Comparison of ENCODE assay signal across 13 cellular contexts in the genomic region with DNA sequence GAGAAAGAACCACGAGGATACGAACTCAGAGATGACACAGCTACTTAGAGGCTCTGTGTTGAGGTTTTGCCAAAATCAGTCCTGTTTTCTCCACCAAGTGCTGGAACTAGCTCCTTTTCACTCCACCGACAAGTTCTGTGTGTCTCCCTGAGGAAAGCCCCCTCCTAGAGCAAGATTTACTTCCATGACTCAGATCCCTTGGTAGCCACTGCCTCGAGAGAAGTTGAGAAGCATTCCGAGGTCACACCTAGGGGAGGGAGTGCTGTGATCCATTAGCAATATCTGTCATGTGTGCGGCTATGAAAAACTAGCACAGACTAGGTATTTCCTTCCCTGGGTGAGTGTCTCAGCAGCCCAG. TPM values are rescaled to one million over a fixed set of nuclear protein-coding genes. Genes with fewer than 3 reads are reported as not detected.
A peak's percentile ranks its signal among the peaks of the same experiment; 100 is the strongest.
DNase-seq lines count a peak whose midpoint lies in the region; ATAC-seq, FAIRE-seq and TF ChIP-seq lines count a peak whose summit lies in the region.
"Had no signal": no experiment of that assay in that cellular context is flagged by ENCODE, and none has a peak within 500 bp of the region (broad histone marks: within the 10 kb centered on the region; RNA-seq: fewer than 3 reads in every experiment).

No MANE protein-coding gene starts in this region.

- H3K79me2 ChIP-seq in keratinocyte (ENCODE audit: control insufficient read depth, insufficient read depth, low read length), result no peaks in the 10 kb centered on the region

- peak overlapping the region; percentile 54 for H2AFZ ChIP-seq in keratinocyte (ENCODE audit: control insufficient read depth, low read length)

- peak overlapping the region; percentile 54 for H3K9ac ChIP-seq in keratinocyte (ENCODE audit: control insufficient read depth, extremely low read depth, insufficient read depth, low read length)

- H3K4me2 ChIP-seq in keratinocyte (ENCODE audit: control insufficient read depth, extremely low read depth, insufficient read depth, low read depth, low read length), result peak overlapping the region; percentile 61

- H4K20me1 ChIP-seq in keratinocyte (ENCODE audit: control insufficient read depth, extremely low read depth, insufficient read depth, low read length), result no peaks in the 10 kb centered on the region

- dilution Hi-C loops in keratinocyte (cut with MboI; ENCODE audit: extremely low pct_ligation_motif_present, low sequenced_read_pairs), result no loop called here

- H3K9me3 ChIP-seq in keratinocyte (ENCODE audit: control insufficient read depth, low read depth, low read length) (peaks cover 3% of the 10 kb centered on the region), HAP-1 (no peaks in the 10 kb centered on the region)
- H3K9me3 ChIP-seq: ascending aorta, thoracic aorta had no signal

- ATAC-seq in activated naive CD4-positive, alpha-beta T cell treated with anti-CD3 and anti-CD28 coated beads, Interleukin-2, amount 50 U/mL, for 72 hours, result no peak
- no peak for ATAC-seq in activated T-helper 17 cell treated with anti-CD3 and anti-CD28 coated beads, Interleukin-2, amount 50 U/mL, for 72 hours (replicated peaks)

- H3K9me1 ChIP-seq in keratinocyte (ENCODE audit: control insufficient read depth, extremely low read depth, insufficient read depth, low read length), result no peaks in the 10 kb centered on the region

- peak in 1 of 2 donors; percentile 13 for DNase-seq in activated naive CD4-positive, alpha-beta T cell treated with anti-CD3 and anti-CD28 coated beads, Interleukin-2, amount 50 U/mL, for 72 hours (ENCODE audit: low spot score in 2 of 2)
- no peak for DNase-seq in activated naive CD4-positive, alpha-beta T cell treated with anti-CD3 and anti-CD28 coated beads, Interleukin-2, amount 50 U/mL, for 16 hours
- DNase-seq in keratinocyte (ENCODE audit: low read depth, low spot score) (peak; percentile 67), urothelium cell line (ENCODE audit: low spot score) (peak; percentile 52), HAP-1 (ENCODE audit: low spot score in 2 of 2) (no peak), NCI-H1417 (lab: John Stamatoyannopoulos, UW) (no peak)
- DNase-seq in effector CD8-positive, alpha-beta T cell (lab: John Stamatoyannopoulos, UW), result no peak
- DNase-seq: COR-L47, NCI-H1930 had no signal

- H3K27me3 Mint-ChIP-seq in activated T-helper 17 cell treated with anti-CD3 and anti-CD28 coated beads, Interleukin-2, amount 50 U/mL, for 72 hours, result no peaks in the 10 kb centered on the region

- H3K27ac Mint-ChIP-seq in activated naive CD4-positive, alpha-beta T cell treated with anti-CD3 and anti-CD28 coated beads, Interleukin-2, amount 50 U/mL, for 72 hours, result peak overlapping the region; percentile 65 to 90
- H3K27ac Mint-ChIP-seq in activated T-helper 17 cell treated with anti-CD3 and anti-CD28 coated beads, Interleukin-2, amount 50 U/mL, for 72 hours, result peak overlapping the region; percentile 62

- H3K4me1 Mint-ChIP-seq in activated T-helper 17 cell treated with anti-CD3 and anti-CD28 coated beads, Interleukin-2, amount 50 U/mL, for 72 hours, result peaks cover 4% of the 10 kb centered on the region

- no peak for TF ChIP-seq CTCF in keratinocyte (optimal IDR thresholded peaks at IDR 0.05 in 1 of 3, IDR thresholded peaks at IDR 0.05 in 1 of 3, conservative IDR thresholded peaks at IDR 0.05 in 1 of 3; ENCODE audit: extremely low read depth in 1 of 3, insufficient read depth in 2 of 3, low read length in 3 of 3)

- H3K4me1 ChIP-seq in keratinocyte (ENCODE audit: control insufficient read depth, extremely low read depth, insufficient read depth, low read length) (peaks cover 14% of the 10 kb centered on the region), HAP-1 (no peaks in the 10 kb centered on the region)
- H3K4me1 ChIP-seq: ascending aorta had no signal

- no peak overlapping the region for H3K4me3 ChIP-seq in keratinocyte (ENCODE audit: control insufficient read depth in 2 of 3, extremely low read depth in 1 of 3, insufficient read depth in 2 of 3, low read depth in 1 of 3, low read length in 3 of 3)
- no peak overlapping the region for H3K4me3 ChIP-seq in HAP-1
- H3K4me3 ChIP-seq: ascending aorta, skin epidermis, thoracic aorta had no signal

- H3K27ac ChIP-seq in keratinocyte (ENCODE audit: control insufficient read depth, insufficient read depth, low read length), result peak overlapping the region; percentile 66
- H3K27ac ChIP-seq: ascending aorta, thoracic aorta had no signal

- in situ Hi-C loops in HAP-1 (cut with MboI; ENCODE audit: low sequenced_read_pairs), result no loop called here

- H3K9me3 Mint-ChIP-seq in activated naive CD4-positive, alpha-beta T cell treated with anti-CD3 and anti-CD28 coated beads, Interleukin-2, amount 50 U/mL, for 72 hours, result no peaks in the 10 kb centered on the region
- H3K9me3 Mint-ChIP-seq in activated T-helper 17 cell treated with anti-CD3 and anti-CD28 coated beads, Interleukin-2, amount 50 U/mL, for 72 hours, result no peaks in the 10 kb centered on the region

- peaks cover 40 to 75% of the 10 kb centered on the region in 2 donors for H3K36me3 Mint-ChIP-seq in activated naive CD4-positive, alpha-beta T cell treated with anti-CD3 and anti-CD28 coated beads, Interleukin-2, amount 50 U/mL, for 72 hours
- H3K36me3 Mint-ChIP-seq in activated T-helper 17 cell treated with anti-CD3 and anti-CD28 coated beads, Interleukin-2, amount 50 U/mL, for 72 hours (ENCODE audit: low read depth), result peaks cover 100% of the 10 kb centered on the region

- no peaks in the 10 kb centered on the region for H3K36me3 ChIP-seq in keratinocyte (ENCODE audit: control insufficient read depth in 2 of 2, extremely low read depth in 1 of 2, insufficient read depth in 2 of 2, low read length in 2 of 2)
- H3K36me3 ChIP-seq in HAP-1 (replicated peaks), result no peaks in the 10 kb centered on the region
- H3K36me3 ChIP-seq: ascending aorta, thoracic aorta had no signal

- H3K27me3 ChIP-seq in keratinocyte (ENCODE audit: control insufficient read depth, extremely low read depth, insufficient read depth, low read length), result no peaks in the 10 kb centered on the region
- H3K27me3 ChIP-seq in HAP-1 (ENCODE audit: low read depth), result no peaks in the 10 kb centered on the region; the same call in 1 of the 2 replicates
- H3K27me3 ChIP-seq: ascending aorta had no signal

- H3K4me3 Mint-ChIP-seq in activated T-helper 17 cell treated with anti-CD3 and anti-CD28 coated beads, Interleukin-2, amount 50 U/mL, for 72 hours, result no peak overlapping the region

- FAIRE-seq in keratinocyte (lab: Jason Lieb, UNC) (peak; percentile 72), urothelium cell line (lab: Jason Lieb, UNC) (peak; percentile 46)

RNA-seq across cellular contexts. Expression of a gene that starts 30.6 kb away (rescaled TPM):
- total RNA-seq in activated naive CD4-positive, alpha-beta T cell treated with anti-CD3 and anti-CD28 coated beads, Interleukin-2, amount 50 U/mL, for 72 hours, result 100 to 1,000 TPM; 103 to 106 TPM
- 10 to 100 TPM; 41.8 to 53.6 TPM for total RNA-seq in activated T-helper 17 cell treated with anti-CD3 and anti-CD28 coated beads, Interleukin-2, amount 50 U/mL, for 72 hours
- 0.09 to 0.12 TPM (median 0.12 TPM) in 3 replicates for polyA plus RNA-seq in keratinocyte
- not detected for polyA plus RNA-seq in keratinocyte (2011; ENCODE audit: low read depth)
- 0.05 and 0.06 TPM in 2 replicates for polyA plus RNA-seq in keratinocyte (2011; cell fraction: cytosol; rRNA removed)
- polyA plus RNA-seq in keratinocyte (2011; cell fraction: nucleus; rRNA removed), result 0.10 and 0.13 TPM in 2 replicates
- 0.16 TPM in 1 of 2 replicates, not detected in the other for polyA plus RNA-seq in keratinocyte (2012; ENCODE audit: low replicate concordance)
- polyA minus RNA-seq in keratinocyte, result 0.06 to 0.33 TPM (median 0.26 TPM) in 3 replicates
- not detected for polyA minus RNA-seq in keratinocyte (2011; cell fraction: cytosol; rRNA and poly(A)+ RNA removed)
- 0.16 TPM in 1 of 2 replicates, not detected in the other for polyA minus RNA-seq in keratinocyte (2011; cell fraction: nucleus; rRNA and poly(A)+ RNA removed)

Comparison
In these comparisons a context has a peak if more than half of its experiments do, and no peak if none do; other contexts are left out.
1. DNase-seq: peak in keratinocyte (single experiment) and urothelium cell line (single experiment); none in activated naive CD4-positive, alpha-beta T cell treated with anti-CD3 and anti-CD28 coated beads, Interleukin-2, amount 50 U/mL, for 16 hours (single experiment), HAP-1 (0 of 2), effector CD8-positive, alpha-beta T cell (single experiment) and NCI-H1417 (0 of 3).